In the genomic region with DNA sequence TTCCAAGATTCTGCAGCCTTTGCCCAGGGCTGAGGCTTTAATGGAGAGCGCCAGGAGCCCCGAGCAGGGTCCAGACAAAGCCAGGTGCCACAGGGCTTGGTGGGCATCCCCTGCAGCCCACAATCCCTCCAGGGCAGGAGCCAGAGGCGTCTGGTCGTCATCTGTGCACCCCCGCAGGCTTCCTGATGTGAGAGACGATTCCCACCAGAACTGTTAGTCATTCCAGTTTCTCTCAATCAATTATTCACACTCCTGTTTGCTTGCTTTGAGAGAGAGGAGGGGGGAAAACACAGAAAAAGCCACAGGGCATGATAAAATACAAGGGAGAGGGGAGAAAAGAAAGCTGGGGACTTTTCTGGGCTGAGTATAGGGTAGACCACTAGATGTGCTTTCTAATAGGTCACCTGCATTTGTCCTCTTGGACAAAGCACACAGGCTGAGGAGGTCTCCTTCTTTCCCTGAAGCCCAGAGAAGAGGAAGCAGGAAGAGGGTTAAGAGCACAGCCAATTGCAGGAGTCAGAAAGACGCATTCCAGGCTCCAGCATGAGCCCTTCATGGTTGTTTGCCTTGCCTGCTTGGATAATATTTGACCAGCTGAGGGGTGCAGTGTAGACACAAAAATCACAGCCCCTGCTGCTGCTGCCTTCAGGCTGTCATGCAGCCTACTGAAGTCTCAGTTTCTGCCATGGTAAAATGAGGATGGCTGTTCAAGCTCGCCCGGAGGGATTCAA, we compare ENCODE assay signal across 1 cellular context.
TF ChIP-seq lines count a peak whose summit lies in the region.

No MANE protein-coding gene starts in this region.

TF ChIP-seq in H1, 55 proteins besides CTCF, POLR2A, EP300 and RAD21 (continued from another document):
- no peak for TF ChIP-seq SIX5 (IDR thresholded peaks at IDR 0.05; ENCODE audit: low read depth, low read length)
